In genomic region chr3:122577409-122578028, GRCh38 we compare ENCODE assay signal across 9 cellular contexts. TPM values are rescaled to one million over a fixed set of nuclear protein-coding genes. Genes with fewer than 3 reads are reported as not detected.
DNase-seq lines count a peak whose midpoint lies in the region; ATAC-seq and TF ChIP-seq lines count a peak whose summit lies in the region.
"Had no signal": no experiment of that assay in that cellular context is flagged by ENCODE, and none has a peak within 500 bp of the region (broad histone marks: within the 10 kb centered on the region; RNA-seq: fewer than 3 reads in every experiment).

Gene PARP15 (plus strand): TSS chr3:122577650. CDS start chr3:122577668, 18 bp downstream.

- intact Hi-C loops in ovary (cut with DNase I) = no loop called here

- ATAC-seq in HG02678 (IDR thresholded peaks at IDR 0.05; ENCODE audit: unreplicated experiment) (no peak), GM21367 (IDR thresholded peaks at IDR 0.05; ENCODE audit: unreplicated experiment) (no peak), GM18519 (IDR thresholded peaks at IDR 0.05; ENCODE audit: low FRiP score, unreplicated experiment) (no peak), GM18870 (IDR thresholded peaks at IDR 0.05; ENCODE audit: unreplicated experiment) (no peak)

- peak; percentile 19 to 27 for DNase-seq in activated CD4-positive, alpha-beta T cell treated with anti-CD3 and anti-CD28 coated beads, Interleukin-2, amount 50 U/mL, for 24 hours (ENCODE audit: low read depth in 1 of 2, low spot score in 1 of 2)
- DNase-seq in erythroblast (lab: John Stamatoyannopoulos, UW) = peak; percentile 55 to 62
- peak in 3 of 5 donors; percentile 22 to 43 (median 36) for DNase-seq in ovary

- TF ChIP-seq POLR2A in GM18951 (IDR thresholded peaks at IDR 0.05; ENCODE audit: extremely low read depth, insufficient read depth, insufficient read length) = peak; percentile 69
- peak; percentile 65 for TF ChIP-seq POLR2A in erythroblast (IDR thresholded peaks at IDR 0.05; ENCODE audit: low read length)
- no peak for TF ChIP-seq POLR2A in ovary (IDR thresholded peaks at IDR 0.05)

- no peak within 1 kb of the TSS for H3K27ac ChIP-seq in ovary
- H3K27ac ChIP-seq: SK-N-MC had no signal

- no peak for TF ChIP-seq CTCF in ovary (IDR thresholded peaks at IDR 0.05)

- peak within 1 kb of the TSS; percentile 46 for H3K4me3 ChIP-seq in ovary
- H3K4me3 ChIP-seq: SK-N-MC had no signal

- H3K4me1 ChIP-seq in ovary (ENCODE audit: insufficient read depth) = no peaks in the 10 kb centered on the region

- WGBS in ovary, 3 donors = 4 to 6% (median 4%) methylated on average over 40 of the region's 40 CpGs

- no peaks in the 10 kb centered on the region for H3K27me3 ChIP-seq in ovary

- H3K9me3 ChIP-seq in ovary = no peaks in the 10 kb centered on the region

- in situ Hi-C loops in GM18951 (cut with MboI; ENCODE audit: low sequenced_read_pairs, unreplicated experiment) = no loop called here

- no peaks in the 10 kb centered on the region for H3K36me3 ChIP-seq in ovary

- no peak for TF ChIP-seq EP300 in ovary (IDR thresholded peaks at IDR 0.05)

RNA-seq across cellular contexts. Expression of gene PARP15, which starts in this region (rescaled TPM):
- 1 to 10 TPM in 1 of 7 donors, under 1 TPM in 6; 0.33 to 1.8 (median 0.46) TPM for total RNA-seq in ovary
- polyA plus RNA-seq in ovary = 1 to 10 TPM in 1 of 2 donors, under 1 TPM in 1; 0.24 to 2.0 TPM
